Comparison of ENCODE assay signal across 9 cellular contexts in genomic region chr3:141383555-141384129, GRCh38. TPM values are rescaled to one million over a fixed set of nuclear protein-coding genes. Genes with fewer than 3 reads are reported as not detected.
A peak's percentile ranks its signal among the peaks of the same experiment; 100 is the strongest.
DNase-seq lines count a peak whose midpoint lies in the region; ATAC-seq and TF ChIP-seq lines count a peak whose summit lies in the region.
"Had no signal": no experiment of that assay in that cellular context is flagged by ENCODE, and none has a peak within 500 bp of the region (broad histone marks: within the 10 kb centered on the region; RNA-seq: fewer than 3 reads in every experiment).

No MANE protein-coding gene starts in this region.

- TF ChIP-seq CTCF in OCI-LY7 (conservative IDR thresholded peaks at IDR 0.05; ENCODE audit: low read length) (no peak), fibroblast of lung (conservative IDR thresholded peaks at IDR 0.05 in 1 of 2, IDR thresholded peaks at IDR 0.05 in 1 of 2; ENCODE audit: low read depth in 1 of 2, low read length in 2 of 2) (no peak)

- TF ChIP-seq POLR2A in GM18505 (IDR thresholded peaks at IDR 0.05; ENCODE audit: borderline replicate concordance, extremely low read depth, insufficient read depth, insufficient read length), result peak; percentile 56

- POLR2A ChIA-PET in OCI-LY7 (lab: Charles Lee), result interaction anchor here (0.6 to 3.5 kb wide), 15 partner anchors 8 to 793 kb away, joined by 3 to 25 read pairs (median 4); partner anchors contain the start of gene ZBTB38

- H2AFZ ChIP-seq in OCI-LY7 (ENCODE audit: low read length), result peak overlapping the region; percentile 98
- H2AFZ ChIP-seq in fibroblast of lung (ENCODE audit: low read length), result no peak overlapping the region

- no peak overlapping the region for H3K9ac ChIP-seq in fibroblast of lung (ENCODE audit: insufficient read depth, low read length)
- H3K9ac ChIP-seq in subcutaneous abdominal adipose tissue (ENCODE audit: low read length in 5 of 5), result no peak overlapping the region

- H3K27ac Mint-ChIP-seq in activated T-helper 2 cell treated with anti-CD3 and anti-CD28 coated beads, Interferon-gamma antibody, Interleukin-2, Interleukin-4, amounts not matched to agents 10 μg/mL and 5 μg/mL and 100 μg/mL, durations not matched to agents 14 hours and 24 hours and 36 hours, result no peak overlapping the region

- DNase-seq in OCI-LY7 (ENCODE audit: low spot score) (peak; percentile 29), fibroblast of lung (ENCODE audit: low read depth in 2 of 2) (peak; percentile 59 to 95), SIG-M5 (lab: John Stamatoyannopoulos, UW) (no peak), T-helper 9 cell (no peak)
- DNase-seq in activated T-helper 2 cell treated with anti-CD3 and anti-CD28 coated beads, Interferon-gamma antibody, Interleukin-2, Interleukin-4, amounts not matched to agents 10 μg/mL and 5 μg/mL and 100 μg/mL, durations not matched to agents 14 hours and 24 hours and 36 hours (ENCODE audit: low spot score), result no peak
- no peak for DNase-seq in stimulated activated CD4-positive, alpha-beta T cell treated with anti-CD3 and anti-CD28 coated beads, Interleukin-4, amount 100 ng/mL, for 4 hours
- DNase-seq: NCI-H2029 had no signal

- no peaks in the 10 kb centered on the region for H3K9me3 Mint-ChIP-seq in activated T-helper 2 cell treated with anti-CD3 and anti-CD28 coated beads, Interferon-gamma antibody, Interleukin-2, Interleukin-4, amounts not matched to agents 10 μg/mL and 5 μg/mL and 100 μg/mL, durations not matched to agents 14 hours and 24 hours and 36 hours

- H4K20me1 ChIP-seq in OCI-LY7 (ENCODE audit: insufficient read depth, low read length) (no peaks in the 10 kb centered on the region), fibroblast of lung (ENCODE audit: control insufficient read depth, extremely low read depth, insufficient read depth, low read length) (no peaks in the 10 kb centered on the region)

- H3K4me1 ChIP-seq in OCI-LY7 (ENCODE audit: insufficient read depth, low read length, poor library complexity, severe bottlenecking) (peaks cover 59% of the 10 kb centered on the region), fibroblast of lung (ENCODE audit: control insufficient read depth, extremely low read depth, insufficient read depth, low read length) (peaks cover under 1% of the 10 kb centered on the region), subcutaneous abdominal adipose tissue (ENCODE audit: control insufficient read depth in 5 of 5, insufficient read depth in 5 of 5, low read length in 5 of 5) (peaks cover 0 to 39% (median 32%) of the 10 kb centered on the region in 5 donors)

- peaks cover 14% of the 10 kb centered on the region; the same call in 1 of the 2 replicates for H3K79me2 ChIP-seq in OCI-LY7 (ENCODE audit: insufficient read depth, low read depth, low read length)
- H3K79me2 ChIP-seq in fibroblast of lung (ENCODE audit: control insufficient read depth, insufficient read depth, low read length), result peaks cover 60% of the 10 kb centered on the region

- H3K4me1 Mint-ChIP-seq in activated T-helper 2 cell treated with anti-CD3 and anti-CD28 coated beads, Interferon-gamma antibody, Interleukin-2, Interleukin-4, amounts not matched to agents 10 μg/mL and 5 μg/mL and 100 μg/mL, durations not matched to agents 14 hours and 24 hours and 36 hours (ENCODE audit: low read depth), result peaks cover 9% of the 10 kb centered on the region

- H3K4me2 ChIP-seq in OCI-LY7 (ENCODE audit: low read length) (peak overlapping the region; percentile 78), fibroblast of lung (ENCODE audit: extremely low read depth, insufficient read depth, low read length) (peak overlapping the region; percentile 72)

- CTCF ChIA-PET in OCI-LY7 (lab: Charles Lee; ENCODE audit: unreplicated experiment), result interaction anchor here (0.9 to 1.9 kb wide), 3 partner anchors 12 to 104 kb away, joined by 3 to 9 read pairs (median 4); no protein-coding TSS in a partner anchor

- H3K36me3 ChIP-seq in OCI-LY7 (ENCODE audit: insufficient read depth, low read length) (no peaks in the 10 kb centered on the region), fibroblast of lung (ENCODE audit: control insufficient read depth, insufficient read depth, low read length) (no peaks in the 10 kb centered on the region), subcutaneous abdominal adipose tissue (ENCODE audit: control insufficient read depth in 5 of 5, insufficient read depth in 5 of 5, low read length in 5 of 5) (peaks cover 3 to 15% (median 8%) of the 10 kb centered on the region in 5 donors)

- H3K27ac ChIP-seq in OCI-LY7 (ENCODE audit: low read depth, low read length, poor library complexity, severe bottlenecking) (peak overlapping the region; percentile 84), fibroblast of lung (ENCODE audit: insufficient read depth, low read length) (peak overlapping the region; percentile 58), subcutaneous abdominal adipose tissue (ENCODE audit: low read depth, low read length) (no peak overlapping the region)

- H3K27me3 ChIP-seq in fibroblast of lung (ENCODE audit: control insufficient read depth, insufficient read depth, low read length) (no peaks in the 10 kb centered on the region), subcutaneous abdominal adipose tissue (ENCODE audit: control insufficient read depth in 5 of 5, insufficient read depth in 4 of 5, low read length in 5 of 5) (no peaks in the 10 kb centered on the region)

- H3K27me3 Mint-ChIP-seq in activated T-helper 2 cell treated with anti-CD3 and anti-CD28 coated beads, Interferon-gamma antibody, Interleukin-2, Interleukin-4, amounts not matched to agents 10 μg/mL and 5 μg/mL and 100 μg/mL, durations not matched to agents 14 hours and 24 hours and 36 hours (ENCODE audit: low read depth), result peaks cover 6% of the 10 kb centered on the region

- H3K4me3 ChIP-seq in OCI-LY7 (ENCODE audit: low read depth, low read length, poor library complexity, severe bottlenecking) (peak overlapping the region; percentile 71), fibroblast of lung (replicated peaks in 1 of 4; ENCODE audit: control extremely low read depth in 1 of 4, insufficient read depth in 1 of 4, low read depth in 3 of 4, low read length in 4 of 4) (peak overlapping the region; percentile 3 to 98 (median 36)), subcutaneous abdominal adipose tissue (ENCODE audit: low read depth in 1 of 5, low read length in 5 of 5) (peak overlapping the region in 4 of 5 donors; percentile 0 to 45 (median 32))

- intact Hi-C loops in OCI-LY7 (cut with micrococcal nuclease; ENCODE audit: unreplicated experiment), result loop anchor here (10.0 kb wide), 1 partner anchor 439 kb away; the partner anchor contains the start of gene SLC25A36
- intact Hi-C loops in activated T-helper 2 cell treated with anti-CD3 and anti-CD28 coated beads, Interferon-gamma antibody, Interleukin-2, Interleukin-4, amounts not matched to agents 10 μg/mL and 5 μg/mL and 100 μg/mL, durations not matched to agents 14 hours and 24 hours and 36 hours (cut with micrococcal nuclease), result loop anchor here (2.0 kb wide), 1 partner anchor 13 kb away; no protein-coding TSS in a partner anchor

- no peaks in the 10 kb centered on the region for H3K9me2 ChIP-seq in OCI-LY7 (ENCODE audit: insufficient read depth, low read length)

- no peaks in the 10 kb centered on the region for H3K9me3 ChIP-seq in OCI-LY7 (ENCODE audit: low read length)
- H3K9me3 ChIP-seq in fibroblast of lung (ENCODE audit: control insufficient read depth, insufficient read depth, low read depth, low read length), result no peaks in the 10 kb centered on the region
- no peaks in the 10 kb centered on the region for H3K9me3 ChIP-seq in subcutaneous abdominal adipose tissue (ENCODE audit: control insufficient read depth in 5 of 5, low read length in 5 of 5)

- no peaks in the 10 kb centered on the region for H3K36me3 Mint-ChIP-seq in activated T-helper 2 cell treated with anti-CD3 and anti-CD28 coated beads, Interferon-gamma antibody, Interleukin-2, Interleukin-4, amounts not matched to agents 10 μg/mL and 5 μg/mL and 100 μg/mL, durations not matched to agents 14 hours and 24 hours and 36 hours (ENCODE audit: low read depth)

- no peak for ATAC-seq in GM18505 (IDR thresholded peaks at IDR 0.05; ENCODE audit: unreplicated experiment)

- H3K4me3 Mint-ChIP-seq in activated T-helper 2 cell treated with anti-CD3 and anti-CD28 coated beads, Interferon-gamma antibody, Interleukin-2, Interleukin-4, amounts not matched to agents 10 μg/mL and 5 μg/mL and 100 μg/mL, durations not matched to agents 14 hours and 24 hours and 36 hours (ENCODE audit: low read depth), result no peak overlapping the region

- no TSS peak for BruUV-seq in OCI-LY7 (replicated peaks; lab: Mats Ljungman, UMichigan)

RNA-seq across cellular contexts. Expression of gene ZBTB38, which starts 15.3 kb away (rescaled TPM):
- total RNA-seq in OCI-LY7 (2014; rRNA removed; shearing (Covaris generic)), result 7.6 and 8.4 TPM in 2 replicates
- 12.4 and 16.6 TPM in 2 replicates for total RNA-seq in OCI-LY7 (2022)
- 142 and 191 TPM in 2 replicates for total RNA-seq in fibroblast of lung
- 64.0 and 96.0 TPM in 2 replicates for polyA plus RNA-seq in fibroblast of lung
- 41.3 and 85.4 TPM in 2 replicates for polyA plus RNA-seq in fibroblast of lung (2012)
- polyA minus RNA-seq in fibroblast of lung (ENCODE audit: low replicate concordance), result 105 and 128 TPM in 2 replicates
- 25.4 and 27.2 TPM in 2 replicates for total RNA-seq in activated T-helper 2 cell treated with anti-CD3 and anti-CD28 coated beads, Interferon-gamma antibody, Interleukin-2, Interleukin-4, amounts not matched to agents 10 μg/mL and 5 μg/mL and 100 μg/mL, durations not matched to agents 14 hours and 24 hours and 36 hours

Comparison
In these comparisons a context has a peak if more than half of its experiments do, and no peak if none do; other contexts are left out.
1. DNase-seq: peak in OCI-LY7 (single experiment) and fibroblast of lung (2 of 2); none in activated T-helper 2 cell treated with anti-CD3 and anti-CD28 coated beads, Interferon-gamma antibody, Interleukin-2, Interleukin-4, amounts not matched to agents 10 μg/mL and 5 μg/mL and 100 μg/mL, durations not matched to agents 14 hours and 24 hours and 36 hours (single experiment), SIG-M5 (single experiment), stimulated activated CD4-positive, alpha-beta T cell treated with anti-CD3 and anti-CD28 coated beads, Interleukin-4, amount 100 ng/mL, for 4 hours (0 of 2) and T-helper 9 cell (single experiment).
2. Peak in every context shown above with its lines, with median percentiles within 50 percentile points of each other: H3K4me3 ChIP-seq.